9 cellular contexts compared by ENCODE assay signal in the genomic region with DNA sequence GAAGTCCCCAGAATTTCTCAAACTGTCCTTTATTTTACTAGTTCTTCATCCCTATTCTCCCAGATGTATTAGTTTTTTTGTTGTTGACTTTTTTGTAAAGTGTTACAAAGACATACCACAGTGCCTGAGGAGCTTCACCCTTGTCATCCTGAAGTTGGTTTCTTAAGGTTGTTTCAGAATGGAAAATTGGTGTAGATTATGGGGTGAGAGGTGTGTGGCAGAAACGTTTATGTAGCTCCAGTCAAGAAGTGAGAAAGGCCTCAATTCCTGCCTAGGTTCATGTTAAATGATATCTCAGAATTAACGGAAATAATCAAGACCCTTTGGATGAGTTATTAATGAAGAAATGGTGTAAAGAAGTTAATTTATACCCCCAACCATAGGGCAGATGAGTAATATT. TPM values are rescaled to one million over a fixed set of nuclear protein-coding genes. Genes with fewer than 3 reads are reported as not detected.
A peak's percentile ranks its signal among the peaks of the same experiment; 100 is the strongest.
DNase-seq lines count a peak whose midpoint lies in the region; ATAC-seq and TF ChIP-seq lines count a peak whose summit lies in the region.
"Had no signal": no experiment of that assay in that cellular context is flagged by ENCODE, and none has a peak within 500 bp of the region (broad histone marks: within the 10 kb centered on the region; RNA-seq: fewer than 3 reads in every experiment).

No MANE protein-coding gene starts in this region.

- DNase-seq in DND-41 (no peak), PC-9 (no peak), NK-92 (lab: John Stamatoyannopoulos, UW; ENCODE audit: unreplicated experiment) (no peak), NCI-H446 treated with DMSO at 0.1 percent for 48 hours (lab: John Stamatoyannopoulos, UW) (no peak), T-helper 9 cell (no peak)

- peak overlapping the region; percentile 82 for H3K27ac Mint-ChIP-seq in dendritic cell treated with granulocyte-macrophage colony-stimulating factor and Interleukin-4, amounts not matched to agents 40 ng/mL and 50 ng/mL, for 4 days

- H3K9me2 ChIP-seq in PC-9 (ENCODE audit: insufficient read depth) = no peaks in the 10 kb centered on the region

- H4K20me1 ChIP-seq in DND-41 (ENCODE audit: insufficient read depth, low read length) (peaks cover 7% of the 10 kb centered on the region; the same call in 1 of the 2 replicates), PC-9 (ENCODE audit: insufficient read depth) (no peaks in the 10 kb centered on the region)

- H3K4me1 ChIP-seq in DND-41 (ENCODE audit: insufficient read depth, low read length) = peaks cover 89% of the 10 kb centered on the region
- peaks cover 88% of the 10 kb centered on the region for H3K4me1 ChIP-seq in PC-9 (replicated peaks; ENCODE audit: insufficient read depth)
- H3K4me1 ChIP-seq in skeletal muscle satellite cell (ENCODE audit: control insufficient read depth, insufficient read depth, low read length) = peaks cover 35% of the 10 kb centered on the region

- peak overlapping the region; percentile 55 for H3K4me2 ChIP-seq in DND-41 (ENCODE audit: insufficient read depth, low read length)
- peak overlapping the region; percentile 89 for H3K4me2 ChIP-seq in PC-9
- H3K4me2 ChIP-seq in skeletal muscle satellite cell (ENCODE audit: low read length) = peak overlapping the region; percentile 38

- BruUV-seq in PC-9 (replicated peaks; lab: Mats Ljungman, UMichigan) = no TSS peak

- peak overlapping the region; percentile 51 for H3K9ac ChIP-seq in DND-41 (ENCODE audit: low read depth, low read length)
- no peak overlapping the region for H3K9ac ChIP-seq in skeletal muscle satellite cell (ENCODE audit: low read depth, low read length)

- H3K4me1 Mint-ChIP-seq in dendritic cell treated with granulocyte-macrophage colony-stimulating factor and Interleukin-4, amounts not matched to agents 40 ng/mL and 50 ng/mL, for 4 days (ENCODE audit: low read depth) = peaks cover 88% of the 10 kb centered on the region

- H3K4me3 ChIP-seq in DND-41 (ENCODE audit: low read depth in 1 of 2, low read length in 2 of 2) (peak overlapping the region in 1 of 2 experiments; percentile 42; a peak in 1 of 4 replicates), PC-9 (no peak overlapping the region; the same call in 1 of the 2 replicates), skeletal muscle satellite cell (ENCODE audit: low read length) (no peak overlapping the region)
- H3K4me3 ChIP-seq: cardiac muscle cell had no signal

- POLR2A ChIA-PET in PC-9 (lab: Charles Lee; ENCODE audit: unreplicated experiment) = no interaction called here

- H2AFZ ChIP-seq in DND-41 (ENCODE audit: low read depth, low read length) (no peak overlapping the region), PC-9 (no peak overlapping the region)

- no peaks in the 10 kb centered on the region for H3K9me3 ChIP-seq in DND-41 (ENCODE audit: insufficient read depth, low read length, severe bottlenecking)
- no peaks in the 10 kb centered on the region for H3K9me3 ChIP-seq in PC-9 (ENCODE audit: insufficient read depth, low read depth)
- no peaks in the 10 kb centered on the region for H3K9me3 ChIP-seq in skeletal muscle satellite cell (replicated peaks; ENCODE audit: low read length)

- CTCF ChIA-PET in PC-9 (lab: Charles Lee) = no interaction called here

- TF ChIP-seq CTCF in DND-41 (IDR thresholded peaks at IDR 0.05; ENCODE audit: borderline replicate concordance, extremely low read depth, low read length, poor library complexity, severe bottlenecking) = no peak
- TF ChIP-seq CTCF in PC-9 (conservative IDR thresholded peaks at IDR 0.05) = no peak

- H3K9me3 Mint-ChIP-seq in dendritic cell treated with granulocyte-macrophage colony-stimulating factor and Interleukin-4, amounts not matched to agents 40 ng/mL and 50 ng/mL, for 4 days = no peaks in the 10 kb centered on the region

- H3F3A ChIP-seq in PC-9 (ENCODE audit: insufficient read depth, low read depth) = peaks cover 57% of the 10 kb centered on the region

- H3K27me3 ChIP-seq in DND-41 (ENCODE audit: insufficient read depth, low read length, poor library complexity) = no peaks in the 10 kb centered on the region
- H3K27me3 ChIP-seq in PC-9 (ENCODE audit: insufficient read depth, low read depth) = no peaks in the 10 kb centered on the region
- H3K27me3 ChIP-seq in skeletal muscle satellite cell (ENCODE audit: control insufficient read depth, insufficient read depth, low read length) = no peaks in the 10 kb centered on the region
- H3K27me3 ChIP-seq: cardiac muscle cell had no signal

- H3K27ac ChIP-seq in DND-41 (ENCODE audit: low read length) = peak overlapping the region; percentile 94
- H3K27ac ChIP-seq in PC-9 = peak overlapping the region; percentile 100
- H3K27ac ChIP-seq: cardiac muscle cell had no signal

- no peaks in the 10 kb centered on the region for H3K27me3 Mint-ChIP-seq in dendritic cell treated with granulocyte-macrophage colony-stimulating factor and Interleukin-4, amounts not matched to agents 40 ng/mL and 50 ng/mL, for 4 days

- no peak overlapping the region for H3K4me3 Mint-ChIP-seq in dendritic cell treated with granulocyte-macrophage colony-stimulating factor and Interleukin-4, amounts not matched to agents 40 ng/mL and 50 ng/mL, for 4 days

- peaks cover 91% of the 10 kb centered on the region for H3K79me2 ChIP-seq in DND-41 (ENCODE audit: insufficient read depth, low read length)
- peaks cover 86% of the 10 kb centered on the region for H3K79me2 ChIP-seq in PC-9 (ENCODE audit: low read depth)

- H3K36me3 ChIP-seq in DND-41 (ENCODE audit: insufficient read depth, low read length) (peaks cover 73% of the 10 kb centered on the region), PC-9 (ENCODE audit: low read depth) (peaks cover 5% of the 10 kb centered on the region; the same call in 1 of the 2 replicates), skeletal muscle satellite cell (ENCODE audit: insufficient read depth, low read length) (peaks cover 5% of the 10 kb centered on the region)
- H3K36me3 ChIP-seq: cardiac muscle cell had no signal

- intact Hi-C loops in PC-9 (cut with micrococcal nuclease; ENCODE audit: unreplicated experiment) = loop anchor here (2.0 kb wide), 1 partner anchor 72 kb away; the partner anchor contains the start of gene ARL8B
- intact Hi-C loops in dendritic cell treated with granulocyte-macrophage colony-stimulating factor and Interleukin-4, amounts not matched to agents 40 ng/mL and 50 ng/mL, for 4 days (cut with micrococcal nuclease) = no loop called here

- no peak for ATAC-seq in DND-41 (ENCODE audit: insufficient read depth, low read depth)
- ATAC-seq in HG02623 (IDR thresholded peaks at IDR 0.05; ENCODE audit: unreplicated experiment) = no peak

- peaks cover 77% of the 10 kb centered on the region for H3K36me3 Mint-ChIP-seq in dendritic cell treated with granulocyte-macrophage colony-stimulating factor and Interleukin-4, amounts not matched to agents 40 ng/mL and 50 ng/mL, for 4 days (ENCODE audit: low read depth)

RNA-seq across cellular contexts. Expression of gene EDEM1, which starts 6.8 kb away (rescaled TPM):
- total RNA-seq in PC-9 (2021) = 53.5 and 55.9 TPM in 2 replicates
- 30.8 and 35.7 TPM in 2 replicates for total RNA-seq in skeletal muscle satellite cell (2012; rRNA removed)

Comparison
In these comparisons a context has a peak if more than half of its experiments do, and no peak if none do; other contexts are left out.
1. H3K4me2 ChIP-seq: peak in every context shown above with its lines; median percentile 89 in PC-9; 55 in DND-41; 38 in skeletal muscle satellite cell.